15 cellular contexts compared by ENCODE assay signal in the genomic region with DNA sequence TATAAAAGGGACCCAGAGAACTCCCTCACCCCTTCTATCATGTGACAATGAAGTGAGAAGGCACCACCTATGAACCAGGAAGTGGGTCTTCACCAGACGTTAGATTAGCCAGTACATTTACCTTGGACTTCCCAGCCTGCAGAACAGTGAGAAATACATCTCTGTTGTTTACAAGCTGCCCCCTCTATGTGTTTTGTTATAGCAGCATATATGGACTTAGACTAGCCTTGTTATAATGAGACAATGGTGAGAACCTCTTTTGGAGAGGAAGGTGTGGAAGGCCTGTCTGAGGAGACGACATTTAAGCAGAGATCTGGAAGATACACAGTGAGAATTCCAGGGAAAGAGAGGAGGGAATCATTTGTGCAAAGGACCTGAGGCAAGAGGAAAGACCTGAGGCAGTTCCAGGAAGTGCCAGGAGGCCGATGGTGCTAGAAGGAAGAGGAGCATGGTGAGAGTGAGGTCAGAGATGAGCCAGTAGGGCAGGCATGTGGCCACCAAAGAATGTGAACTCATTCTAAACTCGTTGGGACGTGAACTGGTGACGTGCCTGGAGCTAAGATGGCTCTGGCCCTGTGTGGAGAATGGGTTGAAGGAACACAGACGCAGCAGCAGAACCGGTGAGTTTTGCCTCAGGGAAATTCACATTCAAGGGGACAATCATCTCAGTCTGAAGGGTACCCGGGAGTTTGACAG.
DNase-seq lines count a peak whose midpoint lies in the region; ATAC-seq and TF ChIP-seq lines count a peak whose summit lies in the region.
"Had no signal": no experiment of that assay in that cellular context is flagged by ENCODE, and none has a peak within 500 bp of the region (broad histone marks: within the 10 kb centered on the region; RNA-seq: fewer than 3 reads in every experiment).

No MANE protein-coding gene starts in this region.

- H3K4me3 ChIP-seq in OCI-LY1 (ENCODE audit: low read depth, low read length, poor library complexity, severe bottlenecking) (no peak overlapping the region), neuronal stem cell (ENCODE audit: low read length in 2 of 2) (no peak overlapping the region)
- H3K4me3 ChIP-seq: adrenal gland had no signal

- H3K9me3 ChIP-seq in OCI-LY1 (ENCODE audit: low read length) (no peaks in the 10 kb centered on the region), neuronal stem cell (replicated peaks in 1 of 2; ENCODE audit: control insufficient read depth in 2 of 2, insufficient read depth in 1 of 2, low read depth in 1 of 2, low read length in 2 of 2) (peaks cover 0 to 2% of the 10 kb centered on the region in 2 donors)
- H3K9me3 ChIP-seq: adrenal gland, SK-N-SH had no signal

- peak; percentile 40 for DNase-seq in EH (ENCODE audit: low read depth)
- DNase-seq in foreskin keratinocyte: peak; percentile 66 to 81
- DNase-seq in neuronal stem cell (ENCODE audit: low spot score): no peak
- DNase-seq in NCI-H2227 treated with DMSO at 0.1 percent for 48 hours (lab: John Stamatoyannopoulos, UW): no peak
- DNase-seq in GDM1 (lab: John Stamatoyannopoulos, UW): no peak
- DNase-seq in natural killer cell treated with Interleukin-12 subunit alpha and Interleukin-12 subunit beta and Interleukin-15 and Interleukin-18, amount 100 ng/mL, for 72 hours (ENCODE audit: low spot score): no peak
- no peak for DNase-seq in T-cell
- DNase-seq: DMS 273 treated with DMSO at 0.1 percent for 48 hours; kidney; naive B cell; NCI-H446; SK-N-SH; stimulated activated CD4-positive, alpha-beta T cell treated with anti-CD3 and anti-CD28 coated beads, Interleukin-1b, Interleukin-23, amount 100 ng/mL, for 48 hours had no signal

- H3K23ac ChIP-seq in neuronal stem cell (ENCODE audit: low read depth, low read length, poor library complexity): no peak overlapping the region

- H3K9ac ChIP-seq in OCI-LY1 (ENCODE audit: low read length) (no peak overlapping the region), neuronal stem cell (ENCODE audit: low read depth, low read length, poor library complexity) (no peak overlapping the region)
- H3K9ac ChIP-seq: SK-N-SH had no signal

- H4K20me1 ChIP-seq in OCI-LY1 (ENCODE audit: insufficient read depth, low read length): no peaks in the 10 kb centered on the region

- H3K4me1 ChIP-seq in OCI-LY1 (ENCODE audit: insufficient read depth, low read length, severe bottlenecking) (no peaks in the 10 kb centered on the region), foreskin keratinocyte (no peaks in the 10 kb centered on the region), neuronal stem cell (ENCODE audit: control insufficient read depth in 2 of 2, insufficient read depth in 1 of 2, low read depth in 1 of 2, low read length in 2 of 2) (peaks cover 0 to 2% of the 10 kb centered on the region in 2 donors)

- H4K8ac ChIP-seq in neuronal stem cell (ENCODE audit: low read depth, low read length): no peak overlapping the region

- H3K4me3 Mint-ChIP-seq in natural killer cell treated with Interleukin-12 subunit alpha and Interleukin-12 subunit beta and Interleukin-15 and Interleukin-18, amount 100 ng/mL, for 72 hours: no peak overlapping the region
- no peak overlapping the region for H3K4me3 Mint-ChIP-seq in T-cell
- H3K4me3 Mint-ChIP-seq: naive B cell had no signal

- no peaks in the 10 kb centered on the region for H3F3A ChIP-seq in OCI-LY1 (ENCODE audit: insufficient read depth, low read length)

- H3K27ac Mint-ChIP-seq in natural killer cell treated with Interleukin-12 subunit alpha and Interleukin-12 subunit beta and Interleukin-15 and Interleukin-18, amount 100 ng/mL, for 72 hours: peak overlapping the region in 1 of 2 donors; percentile 6
- H3K27ac Mint-ChIP-seq in T-cell: peak overlapping the region in 1 of 2 donors; percentile 20

- H2BK15ac ChIP-seq in neuronal stem cell (ENCODE audit: low read length): no peak overlapping the region

- H2BK5ac ChIP-seq in neuronal stem cell (ENCODE audit: low read length): no peak overlapping the region

- H3K36me3 ChIP-seq in OCI-LY1 (ENCODE audit: insufficient read depth, low read length) (no peaks in the 10 kb centered on the region; the same call in 1 of the 2 replicates), neuronal stem cell (replicated peaks in 1 of 2; ENCODE audit: control insufficient read depth in 2 of 2, insufficient read depth in 2 of 2, low read length in 2 of 2) (no peaks in the 10 kb centered on the region)
- H3K36me3 ChIP-seq: adrenal gland had no signal

- TF ChIP-seq CTCF in OCI-LY1 (IDR thresholded peaks at IDR 0.05; ENCODE audit: low read length): no peak
- TF ChIP-seq CTCF in foreskin keratinocyte (conservative IDR thresholded peaks at IDR 0.05): no peak

- H3K27ac ChIP-seq in OCI-LY1 (ENCODE audit: low read depth, low read length, poor library complexity, severe bottlenecking) (no peak overlapping the region), foreskin keratinocyte (no peak overlapping the region), neuronal stem cell (replicated peaks; ENCODE audit: low read length) (no peak overlapping the region)

- ATAC-seq in foreskin keratinocyte (peak; percentile 88), T-cell (replicated peaks in 1 of 4) (no peak)
- ATAC-seq in natural killer cell treated with Interleukin-12 subunit alpha and Interleukin-12 subunit beta and Interleukin-15 and Interleukin-18, amount 100 ng/mL, for 72 hours: no peak

- H3K36me3 Mint-ChIP-seq in natural killer cell treated with Interleukin-12 subunit alpha and Interleukin-12 subunit beta and Interleukin-15 and Interleukin-18, amount 100 ng/mL, for 72 hours: no peaks in the 10 kb centered on the region
- H3K36me3 Mint-ChIP-seq in T-cell: no peaks in the 10 kb centered on the region

- H3K9me3 Mint-ChIP-seq in natural killer cell treated with Interleukin-12 subunit alpha and Interleukin-12 subunit beta and Interleukin-15 and Interleukin-18, amount 100 ng/mL, for 72 hours: peaks cover 4% of the 10 kb centered on the region
- no peaks in the 10 kb centered on the region for H3K9me3 Mint-ChIP-seq in T-cell

- H4K91ac ChIP-seq in neuronal stem cell (ENCODE audit: low read depth, low read length, poor library complexity): no peak overlapping the region

- POLR2A ChIA-PET in T-cell (lab: Charles Lee): no interaction called here

- H2AFZ ChIP-seq in OCI-LY1 (ENCODE audit: low read length) (peak overlapping the region; percentile 91), neuronal stem cell (ENCODE audit: low read length) (peak overlapping the region; percentile 0)

- H3K4me1 Mint-ChIP-seq in natural killer cell treated with Interleukin-12 subunit alpha and Interleukin-12 subunit beta and Interleukin-15 and Interleukin-18, amount 100 ng/mL, for 72 hours (ENCODE audit: low read depth in 2 of 2): peaks cover 25 to 30% of the 10 kb centered on the region in 2 donors
- peaks cover 12 to 18% (median 18%) of the 10 kb centered on the region in 3 donors for H3K4me1 Mint-ChIP-seq in T-cell
- H3K4me1 Mint-ChIP-seq: naive B cell had no signal

- no CpG with 5 or more reads among the region's 9 CpGs for WGBS in neuronal stem cell (ENCODE audit: extremely low coverage in 2 of 2, insufficient read length in 2 of 2, insufficient replicate concordance in 1 of 2), 2 donors

- no peaks in the 10 kb centered on the region for H3K79me1 ChIP-seq in neuronal stem cell (ENCODE audit: low read depth, low read length)

- CTCF ChIA-PET in T-cell (lab: Charles Lee): no interaction called here

- no peaks in the 10 kb centered on the region for H3K9me2 ChIP-seq in OCI-LY1 (ENCODE audit: low read depth, low read length)
- H3K9me2 ChIP-seq: SK-N-SH had no signal

- H3K27me3 ChIP-seq in OCI-LY1 (ENCODE audit: insufficient read depth, low read length) (no peaks in the 10 kb centered on the region), foreskin keratinocyte (no peaks in the 10 kb centered on the region), neuronal stem cell (ENCODE audit: control insufficient read depth in 3 of 3, insufficient read depth in 3 of 3, low read depth in 1 of 3, low read length in 3 of 3) (no peaks in the 10 kb centered on the region)
- H3K27me3 ChIP-seq: adrenal gland had no signal

- H2AK5ac ChIP-seq in neuronal stem cell (ENCODE audit: low read depth, low read length): no peak overlapping the region

- peak overlapping the region; percentile 22 for H3K18ac ChIP-seq in neuronal stem cell (ENCODE audit: low read length)

- no peak overlapping the region for H3K4ac ChIP-seq in neuronal stem cell (ENCODE audit: low read length)

- H3K4me2 ChIP-seq in OCI-LY1 (ENCODE audit: low read length) (no peak overlapping the region), neuronal stem cell (ENCODE audit: insufficient read depth, low read length, poor library complexity, severe bottlenecking) (no peak overlapping the region)
- H3K4me2 ChIP-seq: SK-N-SH had no signal

- H3K14ac ChIP-seq in neuronal stem cell (ENCODE audit: low read length): no peak overlapping the region

- no peaks in the 10 kb centered on the region for H3K27me3 Mint-ChIP-seq in natural killer cell treated with Interleukin-12 subunit alpha and Interleukin-12 subunit beta and Interleukin-15 and Interleukin-18, amount 100 ng/mL, for 72 hours
- no peaks in the 10 kb centered on the region for H3K27me3 Mint-ChIP-seq in T-cell
- H3K27me3 Mint-ChIP-seq: naive B cell had no signal

- H2BK120ac ChIP-seq in neuronal stem cell (ENCODE audit: low read depth, low read length): no peak overlapping the region

- no peaks in the 10 kb centered on the region for H3K79me2 ChIP-seq in OCI-LY1 (ENCODE audit: insufficient read depth, low read length)

- no peak overlapping the region for H2BK12ac ChIP-seq in neuronal stem cell (ENCODE audit: low read length)

Comparison
In these comparisons a context has a peak if more than half of its experiments do, and no peak if none do; other contexts are left out.
1. DNase-seq: peak in EH (single experiment) and foreskin keratinocyte (2 of 2); none in neuronal stem cell (single experiment), NCI-H2227 treated with DMSO at 0.1 percent for 48 hours (single experiment), GDM1 (single experiment), natural killer cell treated with Interleukin-12 subunit alpha and Interleukin-12 subunit beta and Interleukin-15 and Interleukin-18, amount 100 ng/mL, for 72 hours (single experiment) and T-cell (0 of 34).